Comparison of ENCODE assay signal across 11 cellular contexts in genomic region chrX:37906357-37906756, GRCh38. TPM values are rescaled to one million over a fixed set of nuclear protein-coding genes. Genes with fewer than 3 reads are reported as not detected.
A peak's percentile ranks its signal among the peaks of the same experiment; 100 is the strongest.
DNase-seq lines count a peak whose midpoint lies in the region; ATAC-seq and TF ChIP-seq lines count a peak whose summit lies in the region.
"Had no signal": no experiment of that assay in that cellular context is flagged by ENCODE, and none has a peak within 500 bp of the region (broad histone marks: within the 10 kb centered on the region; RNA-seq: fewer than 3 reads in every experiment).

No MANE protein-coding gene starts in this region.

- H3K4me1 ChIP-seq in right cardiac atrium (ENCODE audit: control insufficient read depth, insufficient read depth, low read length) (no peaks in the 10 kb centered on the region), PC-9 (replicated peaks; ENCODE audit: insufficient read depth) (no peaks in the 10 kb centered on the region)
- H3K4me1 ChIP-seq: BLaER1 had no signal

- H3K36me3 ChIP-seq in PC-9 (ENCODE audit: low read depth) = no peaks in the 10 kb centered on the region
- H3K36me3 ChIP-seq: BLaER1 had no signal

- H3K4me1 Mint-ChIP-seq in type B pancreatic cell (ENCODE audit: unreplicated experiment) = no peaks in the 10 kb centered on the region
- H3K4me1 Mint-ChIP-seq: activated naive CD8-positive, alpha-beta T cell treated with anti-CD3 and anti-CD28 coated beads, Interleukin-2, amount 10 ng/mL, durations not matched to agents 7 days and 5 days had no signal

- WGBS in right cardiac atrium = 24% methylated on average over 11 of the region's 11 CpGs

- CTCF ChIA-PET in PC-9 (lab: Charles Lee) = no interaction called here

- H3K27me3 ChIP-seq in right cardiac atrium (ENCODE audit: control insufficient read depth, insufficient read depth) (no peaks in the 10 kb centered on the region), PC-9 (ENCODE audit: insufficient read depth, low read depth) (no peaks in the 10 kb centered on the region)
- H3K27me3 ChIP-seq: BLaER1 had no signal

- H3K27me3 Mint-ChIP-seq in type B pancreatic cell = peaks cover 11% of the 10 kb centered on the region

- no peak for ATAC-seq in right cardiac atrium
- ATAC-seq in GM21737 (IDR thresholded peaks at IDR 0.05; ENCODE audit: unreplicated experiment) = no peak

- H3K36me3 Mint-ChIP-seq in type B pancreatic cell = no peaks in the 10 kb centered on the region
- H3K36me3 Mint-ChIP-seq: activated naive CD8-positive, alpha-beta T cell treated with anti-CD3 and anti-CD28 coated beads, Interleukin-2, amount 10 ng/mL, durations not matched to agents 7 days and 5 days had no signal

- intact Hi-C loops in right cardiac atrium (cut with DNase I) (no loop called here), cardiac septum (cut with DNase I) (loop anchor here (10.0 kb wide), 1 partner anchor 152 kb away; no protein-coding TSS in a partner anchor), PC-9 (cut with micrococcal nuclease; ENCODE audit: unreplicated experiment) (no loop called here)

- no peaks in the 10 kb centered on the region for H3K79me2 ChIP-seq in PC-9 (ENCODE audit: low read depth)

- H3K9me2 ChIP-seq in PC-9 (ENCODE audit: insufficient read depth) = no peaks in the 10 kb centered on the region

- H2AFZ ChIP-seq in PC-9 = no peak overlapping the region

- no peaks in the 10 kb centered on the region for H4K20me1 ChIP-seq in PC-9 (ENCODE audit: insufficient read depth)
- H4K20me1 ChIP-seq: BLaER1 had no signal

- H3K4me3 ChIP-seq in right cardiac atrium (ENCODE audit: low read length) (peak overlapping the region; percentile 26), astrocyte of the spinal cord (ENCODE audit: low read depth, low read length) (peak overlapping the region; percentile 47), PC-9 (no peak overlapping the region)
- H3K4me3 ChIP-seq: BLaER1 had no signal

- in situ Hi-C loops in astrocyte of the spinal cord (cut with HindIII; ENCODE audit: low sequenced_read_pairs) = no loop called here

- TF ChIP-seq CTCF in astrocyte of the spinal cord (IDR thresholded peaks at IDR 0.05; ENCODE audit: low read depth, low read length) (no peak), type B pancreatic cell (conservative IDR thresholded peaks at IDR 0.05) (no peak), PC-9 (conservative IDR thresholded peaks at IDR 0.05) (no peak)

- no TSS peak for BruUV-seq in PC-9 (replicated peaks; lab: Mats Ljungman, UMichigan)

- DNase-seq in right cardiac atrium (no peak), cardiac septum (ENCODE audit: low spot score) (no peak), astrocyte of the spinal cord (ENCODE audit: low read depth, low spot score) (no peak), iPS-NIHi7 (ENCODE audit: extremely low spot score) (peak; percentile 15), type B pancreatic cell (ENCODE audit: extremely low spot score, unreplicated experiment) (no peak), PC-9 (no peak), erythroblast (lab: John Stamatoyannopoulos, UW) (no peak)

- no peak overlapping the region for H3K27ac Mint-ChIP-seq in type B pancreatic cell
- H3K27ac Mint-ChIP-seq: activated naive CD8-positive, alpha-beta T cell treated with anti-CD3 and anti-CD28 coated beads, Interleukin-2, amount 10 ng/mL, durations not matched to agents 7 days and 5 days; stimulated activated naive CD8-positive, alpha-beta T cell treated with anti-CD3 and anti-CD28 coated beads, Interleukin-15, amount 100 ng/mL, for 72 hours had no signal

- no peak for TF ChIP-seq POLR2A in erythroblast (IDR thresholded peaks at IDR 0.05; ENCODE audit: low read length)

- no peaks in the 10 kb centered on the region for H3F3A ChIP-seq in PC-9 (ENCODE audit: insufficient read depth, low read depth)

- H3K9me3 Mint-ChIP-seq in type B pancreatic cell = no peaks in the 10 kb centered on the region
- H3K9me3 Mint-ChIP-seq: activated naive CD8-positive, alpha-beta T cell treated with anti-CD3 and anti-CD28 coated beads, Interleukin-2, amount 10 ng/mL, durations not matched to agents 7 days and 5 days had no signal

- H3K4me3 Mint-ChIP-seq in type B pancreatic cell = peak overlapping the region; percentile 83

- POLR2A ChIA-PET in PC-9 (lab: Charles Lee; ENCODE audit: unreplicated experiment) = no interaction called here

- no peaks in the 10 kb centered on the region for H3K9me3 ChIP-seq in right cardiac atrium (ENCODE audit: control insufficient read depth, low read length)
- no peaks in the 10 kb centered on the region for H3K9me3 ChIP-seq in PC-9 (ENCODE audit: insufficient read depth, low read depth)

- H3K4me2 ChIP-seq in PC-9 = no peak overlapping the region
- H3K4me2 ChIP-seq: BLaER1 had no signal

- H3K27ac ChIP-seq in right cardiac atrium (ENCODE audit: low read length) = no peak overlapping the region
- H3K27ac ChIP-seq in PC-9 = no peak overlapping the region
- H3K27ac ChIP-seq: BLaER1 had no signal

RNA-seq across cellular contexts. Expression of gene DYNLT3, which starts 59.0 kb away (rescaled TPM):
- total RNA-seq in right cardiac atrium (10 to 100 TPM; 19.9 to 33.9 (median 22.7) TPM), cardiac septum (37.6 TPM), type B pancreatic cell (ENCODE audit: low replicate concordance) (13.7 and 16.3 TPM in 2 replicates), PC-9 (2021) (not detected in 2 replicates)
- polyA plus RNA-seq in right cardiac atrium = 20.5 TPM

Comparison
In these comparisons a context has a peak if more than half of its experiments do, and no peak if none do; other contexts are left out.
1. RNA of gene DYNLT3, which starts 59.0 kb away (total RNA-seq): 37.6 TPM in cardiac septum (single experiment), 19.9 to 33.9 TPM in right cardiac atrium and 13.7 to 16.3 TPM in type B pancreatic cell; not detected in PC-9; every median in the first group is over 10 times any median in the second.